8 cellular contexts compared by ENCODE assay signal in the genomic region with DNA sequence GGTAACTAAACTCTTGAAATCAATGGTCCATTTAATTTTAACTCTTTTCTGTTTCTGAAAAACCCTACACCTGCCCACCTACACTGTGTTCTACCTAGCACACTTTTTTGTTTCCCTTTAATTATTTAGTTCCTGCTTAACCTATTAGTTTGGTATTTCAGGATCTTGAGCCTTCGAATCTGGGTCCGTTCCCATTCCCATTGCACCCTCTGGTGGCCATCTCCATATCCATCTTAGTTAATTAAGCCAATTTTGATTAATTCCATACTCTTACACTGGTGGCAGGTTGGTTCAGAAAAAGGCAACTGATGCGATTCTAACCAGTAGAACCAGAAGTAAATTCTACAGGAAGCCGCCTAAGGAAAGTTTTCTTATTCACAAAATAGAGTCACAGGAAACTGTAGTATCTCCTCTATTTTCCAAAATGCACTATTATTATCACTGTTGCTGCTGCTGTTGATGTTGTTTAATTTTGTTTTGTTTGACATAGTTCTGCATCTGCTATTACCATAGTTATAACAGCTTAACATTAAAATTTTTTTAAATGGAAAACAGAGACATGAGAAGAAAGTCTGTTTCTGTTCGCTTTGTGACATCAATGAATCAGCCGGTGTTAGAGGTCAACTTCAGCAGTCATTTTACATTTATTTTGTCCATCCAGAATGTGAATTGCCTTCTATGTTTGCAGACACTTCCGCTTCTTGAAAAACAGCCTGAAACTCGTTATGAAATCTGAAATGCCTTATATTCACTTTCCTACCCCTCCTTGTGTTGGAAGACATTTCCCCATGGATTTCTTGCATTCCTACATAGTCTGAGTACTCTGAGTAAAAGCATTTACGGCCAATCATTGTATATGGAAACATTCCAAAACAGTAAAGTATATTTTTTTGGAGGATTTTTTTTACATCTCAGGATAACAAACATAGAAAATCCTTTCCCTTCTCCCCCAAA.
A peak's percentile ranks its signal among the peaks of the same experiment; 100 is the strongest.
DNase-seq lines count a peak whose midpoint lies in the region.

No MANE protein-coding gene starts in this region.

- peak; percentile 22 for DNase-seq in activated CD4-positive, alpha-beta memory T cell treated with anti-CD3 and anti-CD28 coated beads for 36 hours
- no peak for DNase-seq in activated CD4-positive, alpha-beta memory T cell treated with anti-CD3 and anti-CD28 coated beads, Interleukin-2, amount 10 ng/mL, durations not matched to agents 7 days and 5 days
- DNase-seq in NCI-H187 treated with DMSO at 0.1 percent for 48 hours (lab: John Stamatoyannopoulos, UW) = peak; percentile 17
- DNase-seq in amniotic epithelial cell (ENCODE audit: low read depth) = peak; percentile 41
- DNase-seq in iris pigment epithelial cell (ENCODE audit: low read depth) = peak; percentile 23
- no peak for DNase-seq in germinal center (ENCODE audit: low spot score)
- DNase-seq in T-helper 9 cell = no peak
- no peak for DNase-seq in activated CD4-positive, alpha-beta T cell treated with anti-CD3 and anti-CD28 coated beads, Interleukin-2, amount 50 U/mL, for 4 hours

- POLR2A ChIA-PET in activated CD4-positive, alpha-beta memory T cell treated with anti-CD3 and anti-CD28 coated beads for 36 hours (lab: Charles Lee) = no interaction called here
- POLR2A ChIA-PET in activated CD4-positive, alpha-beta memory T cell treated with anti-CD3 and anti-CD28 coated beads, Interleukin-2, amount 10 ng/mL, durations not matched to agents 7 days and 5 days (lab: Charles Lee) = no interaction called here

- H3K27me3 Mint-ChIP-seq in activated CD4-positive, alpha-beta memory T cell treated with anti-CD3 and anti-CD28 coated beads for 36 hours = no peaks in the 10 kb centered on the region
- no peaks in the 10 kb centered on the region for H3K27me3 Mint-ChIP-seq in activated CD4-positive, alpha-beta memory T cell treated with anti-CD3 and anti-CD28 coated beads, Interleukin-2, amount 10 ng/mL, durations not matched to agents 7 days and 5 days

- H3K27ac Mint-ChIP-seq in activated CD4-positive, alpha-beta memory T cell treated with anti-CD3 and anti-CD28 coated beads for 36 hours = no peak overlapping the region
- no peak overlapping the region for H3K27ac Mint-ChIP-seq in activated CD4-positive, alpha-beta memory T cell treated with anti-CD3 and anti-CD28 coated beads, Interleukin-2, amount 10 ng/mL, durations not matched to agents 7 days and 5 days

- CTCF ChIA-PET in activated CD4-positive, alpha-beta memory T cell treated with anti-CD3 and anti-CD28 coated beads for 36 hours (lab: Charles Lee) = no interaction called here
- CTCF ChIA-PET in activated CD4-positive, alpha-beta memory T cell treated with anti-CD3 and anti-CD28 coated beads, Interleukin-2, amount 10 ng/mL, durations not matched to agents 7 days and 5 days (lab: Charles Lee) = no interaction called here

- no peaks in the 10 kb centered on the region for H3K36me3 Mint-ChIP-seq in activated CD4-positive, alpha-beta memory T cell treated with anti-CD3 and anti-CD28 coated beads for 36 hours
- no peaks in the 10 kb centered on the region for H3K36me3 Mint-ChIP-seq in activated CD4-positive, alpha-beta memory T cell treated with anti-CD3 and anti-CD28 coated beads, Interleukin-2, amount 10 ng/mL, durations not matched to agents 7 days and 5 days (ENCODE audit: low read depth)

- peaks cover 2% of the 10 kb centered on the region for H3K9me3 Mint-ChIP-seq in activated CD4-positive, alpha-beta memory T cell treated with anti-CD3 and anti-CD28 coated beads for 36 hours
- H3K9me3 Mint-ChIP-seq in activated CD4-positive, alpha-beta memory T cell treated with anti-CD3 and anti-CD28 coated beads, Interleukin-2, amount 10 ng/mL, durations not matched to agents 7 days and 5 days = no peaks in the 10 kb centered on the region

- intact Hi-C loops in activated CD4-positive, alpha-beta memory T cell treated with anti-CD3 and anti-CD28 coated beads for 36 hours (cut with micrococcal nuclease) = no loop called here

- no peaks in the 10 kb centered on the region for H3K4me1 Mint-ChIP-seq in activated CD4-positive, alpha-beta memory T cell treated with anti-CD3 and anti-CD28 coated beads for 36 hours (ENCODE audit: low read depth)
- H3K4me1 Mint-ChIP-seq in activated CD4-positive, alpha-beta memory T cell treated with anti-CD3 and anti-CD28 coated beads, Interleukin-2, amount 10 ng/mL, durations not matched to agents 7 days and 5 days = no peaks in the 10 kb centered on the region

- H3K4me3 Mint-ChIP-seq in activated CD4-positive, alpha-beta memory T cell treated with anti-CD3 and anti-CD28 coated beads for 36 hours = no peak overlapping the region
- no peak overlapping the region for H3K4me3 Mint-ChIP-seq in activated CD4-positive, alpha-beta memory T cell treated with anti-CD3 and anti-CD28 coated beads, Interleukin-2, amount 10 ng/mL, durations not matched to agents 7 days and 5 days

Comparison
In these comparisons a context has a peak if more than half of its experiments do, and no peak if none do; other contexts are left out.
1. DNase-seq: peak in activated CD4-positive, alpha-beta memory T cell treated with anti-CD3 and anti-CD28 coated beads for 36 hours (single experiment), NCI-H187 treated with DMSO at 0.1 percent for 48 hours (single experiment), amniotic epithelial cell (single experiment) and iris pigment epithelial cell (single experiment); none in activated CD4-positive, alpha-beta memory T cell treated with anti-CD3 and anti-CD28 coated beads, Interleukin-2, amount 10 ng/mL, durations not matched to agents 7 days and 5 days (single experiment), germinal center (single experiment), T-helper 9 cell (single experiment) and activated CD4-positive, alpha-beta T cell treated with anti-CD3 and anti-CD28 coated beads, Interleukin-2, amount 50 U/mL, for 4 hours (0 of 2).